Comparison of ENCODE assay signal across 8 cellular contexts in genomic region chr2:241636983-241637232, GRCh38. TPM values are rescaled to one million over a fixed set of nuclear protein-coding genes. Genes with fewer than 3 reads are reported as not detected.
DNase-seq lines count a peak whose midpoint lies in the region; FAIRE-seq and TF ChIP-seq lines count a peak whose summit lies in the region.

A gene with protein sequence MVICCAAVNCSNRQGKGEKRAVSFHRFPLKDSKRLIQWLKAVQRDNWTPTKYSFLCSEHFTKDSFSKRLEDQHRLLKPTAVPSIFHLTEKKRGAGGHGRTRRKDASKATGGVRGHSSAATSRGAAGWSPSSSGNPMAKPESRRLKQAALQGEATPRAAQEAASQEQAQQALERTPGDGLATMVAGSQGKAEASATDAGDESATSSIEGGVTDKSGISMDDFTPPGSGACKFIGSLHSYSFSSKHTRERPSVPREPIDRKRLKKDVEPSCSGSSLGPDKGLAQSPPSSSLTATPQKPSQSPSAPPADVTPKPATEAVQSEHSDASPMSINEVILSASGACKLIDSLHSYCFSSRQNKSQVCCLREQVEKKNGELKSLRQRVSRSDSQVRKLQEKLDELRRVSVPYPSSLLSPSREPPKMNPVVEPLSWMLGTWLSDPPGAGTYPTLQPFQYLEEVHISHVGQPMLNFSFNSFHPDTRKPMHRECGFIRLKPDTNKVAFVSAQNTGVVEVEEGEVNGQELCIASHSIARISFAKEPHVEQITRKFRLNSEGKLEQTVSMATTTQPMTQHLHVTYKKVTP (minus strand): TSS chr2:241637158. CDS start chr2:241637017, 141 bp downstream.

- no peaks in the 10 kb centered on the region for H3K9me2 ChIP-seq in Loucy (replicated peaks; ENCODE audit: low read depth, low read length)

- H3K27ac Mint-ChIP-seq in glutamatergic neuron (ENCODE audit: unreplicated experiment), result peak within 1 kb of the TSS; percentile 75

- H3K9me3 Mint-ChIP-seq in glutamatergic neuron (ENCODE audit: unreplicated experiment), result peaks cover 11% of the 10 kb centered on the region

- peaks cover 15% of the 10 kb centered on the region for H3K4me1 Mint-ChIP-seq in glutamatergic neuron (ENCODE audit: low read depth, unreplicated experiment)

- in situ Hi-C loops in GM13977 (cut with MboI; ENCODE audit: low pct_unique_long_range_greater_than_20kb, low sequenced_read_pairs, unreplicated experiment), result no loop called here

- H3K4me3 ChIP-seq in Loucy (ENCODE audit: low read length, poor library complexity, severe bottlenecking) (peak within 1 kb of the TSS; percentile 85), parathyroid adenoma (ENCODE audit: low read depth, low read length) (peak within 1 kb of the TSS; percentile 86)

- H3K4me3 Mint-ChIP-seq in glutamatergic neuron (ENCODE audit: unreplicated experiment), result peak within 1 kb of the TSS; percentile 95

- H3K9ac ChIP-seq in Loucy (ENCODE audit: low read depth, low read length, poor library complexity, severe bottlenecking), result peak within 1 kb of the TSS; percentile 72
- peak within 1 kb of the TSS; percentile 97 for H3K9ac ChIP-seq in parathyroid adenoma

- peaks cover 67% of the 10 kb centered on the region for H3K79me2 ChIP-seq in Loucy (ENCODE audit: insufficient read depth, low read length)
- H3K79me2 ChIP-seq in parathyroid adenoma, result peaks cover 77% of the 10 kb centered on the region

- H3K9me3 ChIP-seq in Loucy (ENCODE audit: insufficient read depth, low read depth, low read length), result no peaks in the 10 kb centered on the region
- H3K9me3 ChIP-seq in parathyroid adenoma (ENCODE audit: control insufficient read depth, low read length), result no peaks in the 10 kb centered on the region

- peaks cover 12% of the 10 kb centered on the region for H3K36me3 Mint-ChIP-seq in glutamatergic neuron (ENCODE audit: unreplicated experiment)

- H3K27me3 Mint-ChIP-seq in glutamatergic neuron (ENCODE audit: unreplicated experiment), result peaks cover 9% of the 10 kb centered on the region

- DNase-seq in GM13977 (ENCODE audit: low spot score), result peak; percentile 96
- DNase-seq in H4 (ENCODE audit: low spot score), result no peak
- peak; percentile 59 for DNase-seq in activated naive CD4-positive, alpha-beta T cell treated with Interleukin-2 at 50 U/mL for 16 hours
- DNase-seq in glutamatergic neuron, result peak; percentile 81
- DNase-seq in D721Med (ENCODE audit: insufficient read length, low spot score), result no peak
- no peak for DNase-seq in superior temporal gyrus (ENCODE audit: extremely low spot score)

- FAIRE-seq in D721Med (lab: Jason Lieb, UNC), result no peak

- peaks cover 43% of the 10 kb centered on the region for H4K20me1 ChIP-seq in Loucy (ENCODE audit: insufficient read depth, low read length, poor library complexity, severe bottlenecking)

- peaks cover 34% of the 10 kb centered on the region for H3K4me1 ChIP-seq in Loucy (ENCODE audit: insufficient read depth, low read length, poor library complexity, severe bottlenecking)
- peaks cover 17% of the 10 kb centered on the region for H3K4me1 ChIP-seq in parathyroid adenoma

- H3K4me2 ChIP-seq in Loucy (ENCODE audit: low read depth, low read length, poor library complexity, severe bottlenecking) (peak within 1 kb of the TSS; percentile 97), parathyroid adenoma (ENCODE audit: low read length) (peak within 1 kb of the TSS; percentile 95)

- no peak for TF ChIP-seq CTCF in GM13977 (IDR thresholded peaks at IDR 0.05; ENCODE audit: extremely low read depth, insufficient read depth, missing control alignments)
- no peak for TF ChIP-seq CTCF in Loucy (conservative IDR thresholded peaks at IDR 0.05; ENCODE audit: low read length)
- TF ChIP-seq CTCF in glutamatergic neuron (IDR thresholded peaks at IDR 0.05; ENCODE audit: partially characterized antibody, unreplicated experiment), result no peak
- TF ChIP-seq CTCF in parathyroid adenoma (IDR thresholded peaks at IDR 0.05), result no peak
- TF ChIP-seq CTCF in D721Med (IDR thresholded peaks at IDR 0.05; ENCODE audit: insufficient read depth, missing control alignments), result no peak

- peak within 1 kb of the TSS; percentile 100 for H3K27ac ChIP-seq in parathyroid adenoma

- H3K27me3 ChIP-seq in Loucy (ENCODE audit: insufficient read depth, low read length, poor library complexity, severe bottlenecking) (no peaks in the 10 kb centered on the region), parathyroid adenoma (ENCODE audit: control insufficient read depth, insufficient read depth, low read length) (no peaks in the 10 kb centered on the region)

- peaks cover 3% of the 10 kb centered on the region; the same call in 1 of the 2 replicates for H3K36me3 ChIP-seq in Loucy (ENCODE audit: insufficient read depth, low read length)
- no peaks in the 10 kb centered on the region for H3K36me3 ChIP-seq in parathyroid adenoma (ENCODE audit: control insufficient read depth, insufficient read depth, low read length)

- no peaks in the 10 kb centered on the region for H3F3A ChIP-seq in Loucy (ENCODE audit: low read depth)

- H2AFZ ChIP-seq in Loucy (ENCODE audit: low read length) (peak within 1 kb of the TSS; percentile 92), parathyroid adenoma (peak within 1 kb of the TSS; percentile 91)

RNA-seq across cellular contexts. Expression of the gene that starts here (rescaled TPM):
- 30.1 and 39.9 TPM in 2 replicates for total RNA-seq in H4 (2014; rRNA removed; shearing (Covaris generic))
- total RNA-seq in glutamatergic neuron (ENCODE audit: unreplicated experiment), result 32.4 TPM

Comparison
In these comparisons a context has a peak if more than half of its experiments do, and no peak if none do; other contexts are left out.
1. DNase-seq: peak in GM13977 (single experiment), activated naive CD4-positive, alpha-beta T cell treated with Interleukin-2 at 50 U/mL for 16 hours (single experiment) and glutamatergic neuron (single experiment); none in H4 (single experiment), D721Med (single experiment) and superior temporal gyrus (single experiment).